9 cellular contexts compared by ENCODE assay signal in the genomic region with DNA sequence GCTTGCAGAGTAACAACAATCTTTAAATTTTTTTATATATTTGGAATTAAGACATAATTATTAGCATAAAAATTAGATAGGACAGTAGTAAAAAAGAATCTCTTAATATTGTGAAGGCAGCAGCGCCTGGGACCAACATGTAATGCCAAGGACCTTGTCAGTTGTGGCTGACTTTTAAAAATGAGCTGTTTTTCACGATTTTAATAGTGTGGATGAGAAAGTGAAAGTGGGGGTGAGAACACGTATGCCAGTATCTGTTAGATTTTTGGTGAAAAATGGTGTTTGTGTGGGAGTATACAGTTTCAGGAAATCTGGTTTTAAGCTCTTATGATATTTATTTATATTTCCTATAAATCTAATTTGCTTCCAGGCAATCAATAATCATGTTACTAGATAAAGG.
DNase-seq lines count a peak whose midpoint lies in the region; ATAC-seq and TF ChIP-seq lines count a peak whose summit lies in the region.
"Had no signal": no experiment of that assay in that cellular context is flagged by ENCODE, and none has a peak within 500 bp of the region (broad histone marks: within the 10 kb centered on the region; RNA-seq: fewer than 3 reads in every experiment).

No MANE protein-coding gene starts in this region.

- H4K20me1 ChIP-seq in mammary epithelial cell (ENCODE audit: insufficient read depth, low read length) = no peaks in the 10 kb centered on the region

- 35% methylated on average over 3 of the region's 3 CpGs for WGBS in mammary epithelial cell (ENCODE audit: low coverage, missing lambda C conversion rate)
- 39 to 53% (median 47%) methylated on average over 3 of the region's 3 CpGs for WGBS in adrenal gland, 4 donors

- TF ChIP-seq CTCF in GM12864 (IDR thresholded peaks at IDR 0.05; ENCODE audit: low read depth, low read length, missing control alignments) (no peak), mammary epithelial cell (conservative IDR thresholded peaks at IDR 0.05 in 1 of 2, IDR thresholded peaks at IDR 0.05 in 1 of 2; ENCODE audit: extremely low read depth in 1 of 2, insufficient read depth in 1 of 2, low read depth in 1 of 2, low read length in 2 of 2) (no peak), osteocyte (IDR thresholded peaks at IDR 0.05) (no peak), adrenal gland (IDR thresholded peaks at IDR 0.05) (no peak)

- peaks cover 51% of the 10 kb centered on the region for H3K4me1 Mint-ChIP-seq in osteocyte (ENCODE audit: unreplicated experiment)

- TF ChIP-seq POLR2A in adrenal gland (IDR thresholded peaks at IDR 0.05) = no peak

- H3K27ac Mint-ChIP-seq in osteocyte (ENCODE audit: unreplicated experiment) = peak overlapping the region; percentile 23

- peaks cover 12% of the 10 kb centered on the region for H3K4me1 ChIP-seq in mammary epithelial cell (ENCODE audit: insufficient read depth, low read length)
- H3K4me1 ChIP-seq in adrenal gland (replicated peaks in 1 of 2) = peaks cover 0 to 21% of the 10 kb centered on the region in 2 donors

- H3K4me2 ChIP-seq in mammary epithelial cell (ENCODE audit: insufficient read depth, low read depth, low read length) = peak overlapping the region; percentile 88

- H2AFZ ChIP-seq in mammary epithelial cell (ENCODE audit: low read depth, low read length) = no peak overlapping the region

- H3K27me3 ChIP-seq in mammary epithelial cell (ENCODE audit: insufficient read depth, low read length) (no peaks in the 10 kb centered on the region), adrenal gland (no peaks in the 10 kb centered on the region)
- H3K27me3 ChIP-seq: neutrophil had no signal

- in situ Hi-C loops in mammary epithelial cell (cut with MboI; ENCODE audit: low sequenced_read_pairs in 2 of 2) = no loop called here

- H3K79me2 ChIP-seq in mammary epithelial cell (ENCODE audit: insufficient read depth, low read length) = peaks cover 5% of the 10 kb centered on the region

- H3K4me3 Mint-ChIP-seq in osteocyte (ENCODE audit: unreplicated experiment) = peak overlapping the region; percentile 50

- no TSS peak for BruUV-seq in mammary epithelial cell (replicated peaks; lab: Mats Ljungman, UMichigan)

- dilution Hi-C loops in mammary epithelial cell (cut with HindIII; ENCODE audit: low sequenced_read_pairs) = no loop called here

- H3K36me3 Mint-ChIP-seq in osteocyte (ENCODE audit: unreplicated experiment) = peaks cover 14% of the 10 kb centered on the region

- intact Hi-C loops in mammary epithelial cell (cut with micrococcal nuclease) = no loop called here
- intact Hi-C loops in adrenal gland (cut with DNase I) = no loop called here

- H3K27ac ChIP-seq in mammary epithelial cell (ENCODE audit: insufficient read depth, low read depth, low read length) (peak overlapping the region; percentile 100), adrenal gland (no peak overlapping the region)
- H3K27ac ChIP-seq: neutrophil had no signal

- CTCF ChIA-PET in mammary epithelial cell (lab: Charles Lee; ENCODE audit: low non-redundant PET) = no interaction called here

- H3K9me3 ChIP-seq in mammary epithelial cell (replicated peaks; ENCODE audit: insufficient read depth, low read length) = no peaks in the 10 kb centered on the region
- H3K9me3 ChIP-seq in adrenal gland (replicated peaks in 1 of 3) = no peaks in the 10 kb centered on the region
- H3K9me3 ChIP-seq: neutrophil had no signal

- peak; percentile 27 for DNase-seq in GM12864 (ENCODE audit: low read depth)
- DNase-seq in mammary epithelial cell = no peak
- DNase-seq in osteocyte (ENCODE audit: extremely low spot score, unreplicated experiment) = no peak
- DNase-seq in retina = no peak
- DNase-seq in activated CD8-positive, alpha-beta memory T cell treated with anti-CD3 and anti-CD28 coated beads, Interleukin-2, amount 50 U/mL, for 48 hours = no peak
- no peak for DNase-seq in SW480 (ENCODE audit: low spot score)
- DNase-seq in adrenal gland = no peak

- H3K27me3 Mint-ChIP-seq in osteocyte (ENCODE audit: unreplicated experiment) = no peaks in the 10 kb centered on the region

- H3K9ac ChIP-seq in mammary epithelial cell (ENCODE audit: insufficient read depth, low read length) = peak overlapping the region; percentile 97

- peaks cover 7% of the 10 kb centered on the region for H3K9me3 Mint-ChIP-seq in osteocyte (ENCODE audit: unreplicated experiment)

- H3K36me3 ChIP-seq in mammary epithelial cell (ENCODE audit: insufficient read depth, low read length) (no peaks in the 10 kb centered on the region), adrenal gland (replicated peaks in 1 of 2) (no peaks in the 10 kb centered on the region)
- H3K36me3 ChIP-seq: neutrophil had no signal

- peak; percentile 45 for ATAC-seq in HG03342 (IDR thresholded peaks at IDR 0.05; ENCODE audit: unreplicated experiment)

- H3K4me3 ChIP-seq in GM12864 (ENCODE audit: low read depth, low read length) = peak overlapping the region; percentile 19; the same call in 1 of the 2 replicates
- peak overlapping the region; percentile 50 to 70 (median 53) for H3K4me3 ChIP-seq in mammary epithelial cell (replicated peaks in 1 of 3; ENCODE audit: insufficient read depth in 1 of 3, low read depth in 2 of 3, low read length in 3 of 3)
- peak overlapping the region in 1 of 4 donors; percentile 45 for H3K4me3 ChIP-seq in adrenal gland
